ENCODE assay signal across 13 cellular contexts in the genomic region with DNA sequence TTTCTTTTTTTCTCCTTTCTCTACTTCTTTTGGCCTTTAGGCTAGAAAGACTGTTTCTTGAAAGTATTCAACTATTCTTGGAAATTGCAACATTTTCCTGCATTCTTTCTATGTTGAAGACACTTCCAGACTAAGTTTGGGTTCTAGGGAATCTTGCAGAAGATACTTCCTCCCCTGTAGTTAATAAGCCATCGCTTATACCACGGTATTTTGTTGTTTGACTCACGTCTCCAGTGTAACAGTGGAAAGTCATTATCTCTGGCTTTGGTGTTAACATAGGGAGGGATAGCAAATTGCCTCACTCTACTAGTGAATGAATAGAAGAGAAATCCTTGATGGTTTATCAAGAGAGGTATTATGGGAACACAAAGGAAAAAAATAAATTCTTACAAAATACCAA.
DNase-seq lines count a peak whose midpoint lies in the region.
"Had no signal": no experiment of that assay in that cellular context is flagged by ENCODE, and none has a peak within 500 bp of the region (broad histone marks: within the 10 kb centered on the region; RNA-seq: fewer than 3 reads in every experiment).

No MANE protein-coding gene starts in this region.

- H3K4me1 ChIP-seq in ectodermal cell (ENCODE audit: control insufficient read depth, insufficient read depth, low read length) (peaks cover 10% of the 10 kb centered on the region), mesenchymal stem cell (ENCODE audit: control insufficient read depth, insufficient read depth, low read depth, low read length) (no peaks in the 10 kb centered on the region), subcutaneous abdominal adipose tissue (ENCODE audit: control insufficient read depth in 5 of 5, insufficient read depth in 5 of 5, low read length in 5 of 5) (peaks cover 0 to 23% (median 16%) of the 10 kb centered on the region in 5 donors)

- no peak overlapping the region for H2AFZ ChIP-seq in mesenchymal stem cell (ENCODE audit: low read depth, low read length)
- H2AFZ ChIP-seq: PC-9 had no signal

- no peaks in the 10 kb centered on the region for H3K27me3 ChIP-seq in ectodermal cell (ENCODE audit: control insufficient read depth, insufficient read depth, low read length, poor library complexity, severe bottlenecking)
- H3K27me3 ChIP-seq in mesenchymal stem cell (ENCODE audit: control insufficient read depth in 1 of 2, insufficient read depth in 1 of 2, low read length in 2 of 2), result no peaks in the 10 kb centered on the region
- no peaks in the 10 kb centered on the region for H3K27me3 ChIP-seq in subcutaneous abdominal adipose tissue (ENCODE audit: control insufficient read depth in 5 of 5, insufficient read depth in 4 of 5, low read length in 5 of 5)
- H3K27me3 ChIP-seq: spleen had no signal

- no peak overlapping the region for H2AK5ac ChIP-seq in mesenchymal stem cell (ENCODE audit: low read length, severe bottlenecking)

- no peak overlapping the region for H3K23ac ChIP-seq in mesenchymal stem cell (ENCODE audit: low read length in 2 of 2)

- peak overlapping the region; percentile 19 for H3K27ac ChIP-seq in ectodermal cell (ENCODE audit: insufficient read depth, low read depth, low read length, poor library complexity, severe bottlenecking)
- peak overlapping the region; percentile 67 for H3K27ac ChIP-seq in mesenchymal stem cell (ENCODE audit: low read length, poor library complexity, severe bottlenecking)
- peak overlapping the region; percentile 69 for H3K27ac ChIP-seq in subcutaneous abdominal adipose tissue (ENCODE audit: low read depth, low read length)
- H3K27ac ChIP-seq: PC-9 had no signal

- H3K4me3 ChIP-seq in ectodermal cell (ENCODE audit: insufficient read depth, low read depth, low read length) (no peak overlapping the region), mesenchymal stem cell (ENCODE audit: insufficient read depth in 1 of 2, low read depth in 1 of 2, low read length in 2 of 2) (no peak overlapping the region), subcutaneous abdominal adipose tissue (ENCODE audit: low read depth in 1 of 5, low read length in 5 of 5) (no peak overlapping the region)
- H3K4me3 ChIP-seq: PC-9, spleen had no signal

- no peak overlapping the region for H2BK15ac ChIP-seq in mesenchymal stem cell (ENCODE audit: low read depth, poor library complexity, severe bottlenecking)

- no peaks in the 10 kb centered on the region for H3K36me3 ChIP-seq in ectodermal cell (ENCODE audit: control insufficient read depth, insufficient read depth, low read length)
- no peaks in the 10 kb centered on the region for H3K36me3 ChIP-seq in mesenchymal stem cell (ENCODE audit: control insufficient read depth in 1 of 2, insufficient read depth in 2 of 2, low read depth in 1 of 2, low read length in 2 of 2)
- no peaks in the 10 kb centered on the region for H3K36me3 ChIP-seq in subcutaneous abdominal adipose tissue (ENCODE audit: control insufficient read depth in 5 of 5, insufficient read depth in 5 of 5, low read length in 5 of 5)
- H3K36me3 ChIP-seq: spleen had no signal

- H3K4me2 ChIP-seq in mesenchymal stem cell (ENCODE audit: low read length, poor library complexity, severe bottlenecking), result no peak overlapping the region
- H3K4me2 ChIP-seq: PC-9 had no signal

- no peak overlapping the region for H2BK120ac ChIP-seq in mesenchymal stem cell (ENCODE audit: low read depth, low read length)

- peaks cover 8% of the 10 kb centered on the region for H3K79me1 ChIP-seq in mesenchymal stem cell (replicated peaks; ENCODE audit: low read length, poor library complexity, severe bottlenecking)

- H2BK12ac ChIP-seq in mesenchymal stem cell (ENCODE audit: low read length in 2 of 2), result no peak overlapping the region

- H2BK5ac ChIP-seq in mesenchymal stem cell (ENCODE audit: low read depth, low read length, poor library complexity, severe bottlenecking), result no peak overlapping the region

- H3K18ac ChIP-seq in mesenchymal stem cell (ENCODE audit: low read depth in 1 of 2, low read length in 2 of 2), result no peak overlapping the region

- H4K8ac ChIP-seq in mesenchymal stem cell (ENCODE audit: low read length), result no peak overlapping the region

- H3K4ac ChIP-seq in mesenchymal stem cell (ENCODE audit: low read depth in 1 of 2, low read length in 2 of 2), result no peak overlapping the region

- peak; percentile 53 for DNase-seq in HCEC 1CT
- peak; percentile 43 for DNase-seq in mesenchymal stem cell
- no peak for DNase-seq in ureter (ENCODE audit: low spot score)
- no peak for DNase-seq in stimulated activated CD4-positive, alpha-beta T cell treated with anti-CD3 and anti-CD28 coated beads, Interleukin-4, amount 100 ng/mL, for 4 hours
- no peak for DNase-seq in H4 (ENCODE audit: low spot score)
- DNase-seq: activated B cell treated with CpG ODN at 0.5 μM for 24 hours; activated naive CD4-positive, alpha-beta T cell; NCI-H446 treated with DMSO at 0.1 percent for 48 hours; PC-9; spleen; T-cell had no signal

- H3K9ac ChIP-seq in mesenchymal stem cell (ENCODE audit: low read length) (peak overlapping the region; percentile 68), subcutaneous abdominal adipose tissue (ENCODE audit: low read length in 5 of 5) (peak overlapping the region in 1 of 5 donors; percentile 8)

- H4K91ac ChIP-seq in mesenchymal stem cell (ENCODE audit: low read length), result no peak overlapping the region

- no peak overlapping the region for H3K14ac ChIP-seq in mesenchymal stem cell (ENCODE audit: low read length in 2 of 2)

- WGBS in ectodermal cell, 2 experiments, result 96% methylated on average over 3 of the region's 3 CpGs; no CpG with 5 or more reads in 1 of the 2 experiments
- 88% methylated on average over 3 of the region's 3 CpGs for WGBS in mesenchymal stem cell

- H3K9me3 ChIP-seq in ectodermal cell (ENCODE audit: control insufficient read depth, low read length), result no peaks in the 10 kb centered on the region
- no peaks in the 10 kb centered on the region for H3K9me3 ChIP-seq in mesenchymal stem cell (ENCODE audit: control insufficient read depth, low read length)
- no peaks in the 10 kb centered on the region for H3K9me3 ChIP-seq in subcutaneous abdominal adipose tissue (ENCODE audit: control insufficient read depth in 5 of 5, low read length in 5 of 5)
- H3K9me3 ChIP-seq: spleen had no signal

Comparison
In these comparisons a context has a peak if more than half of its experiments do, and no peak if none do; other contexts are left out.
1. DNase-seq: peak in HCEC 1CT (single experiment) and mesenchymal stem cell (single experiment); none in ureter (single experiment), stimulated activated CD4-positive, alpha-beta T cell treated with anti-CD3 and anti-CD28 coated beads, Interleukin-4, amount 100 ng/mL, for 4 hours (0 of 2) and H4 (single experiment).
2. H3K27ac ChIP-seq: peak in every context shown above with its lines; median percentile 69 in subcutaneous abdominal adipose tissue; 67 in mesenchymal stem cell; 19 in ectodermal cell.